In the genomic region with DNA sequence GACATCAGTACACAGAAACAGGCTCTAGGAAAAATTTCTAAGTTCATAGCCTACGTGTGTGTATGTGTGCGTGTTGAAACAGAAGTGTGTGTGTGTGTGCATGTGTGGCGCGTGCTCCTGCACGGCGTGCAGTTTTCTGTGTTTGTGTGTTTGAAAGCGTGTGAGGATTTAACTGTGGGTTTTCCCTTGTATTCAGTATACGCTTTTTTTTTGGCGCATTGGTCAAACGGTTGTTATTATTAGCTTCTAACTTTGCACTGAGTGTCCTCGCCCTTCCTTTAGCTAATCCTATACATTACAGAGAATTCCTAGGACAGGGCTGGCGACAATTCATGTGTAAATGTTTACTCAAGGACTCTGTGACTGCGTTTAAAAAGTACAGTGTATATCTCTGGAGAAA, we compare ENCODE assay signal across 1 cellular context.
TF ChIP-seq lines count a peak whose summit lies in the region.

No MANE protein-coding gene starts in this region.

TF ChIP-seq in HepG2, 621 proteins besides CTCF, POLR2A, EP300 and RAD21 (continued from another document and continues in another):
- TF ChIP-seq ZNF724P (CRISPR knock-in tag; IDR thresholded peaks at IDR 0.05; ENCODE audit: borderline replicate concordance) (no peak), ZNF33B (CRISPR knock-in tag; IDR thresholded peaks at IDR 0.05) (no peak), ATF1 (CRISPR knock-in tag; IDR thresholded peaks at IDR 0.05) (no peak), SAP130 (CRISPR knock-in tag; IDR thresholded peaks at IDR 0.05; ENCODE audit: low read depth) (peak; percentile 70), RFX3 (CRISPR knock-in tag; IDR thresholded peaks at IDR 0.05) (no peak), ZNF589 (CRISPR knock-in tag; conservative IDR thresholded peaks at IDR 0.05) (no peak), ZIK1 (CRISPR knock-in tag; IDR thresholded peaks at IDR 0.05; ENCODE audit: borderline replicate concordance, low read depth) (no peak), NR2F6 (IDR thresholded peaks at IDR 0.05) (0 out of 2 replicates have a peak, but pooled peaks have one; percentile 48), NR2F6 (CRISPR knock-in tag; IDR thresholded peaks at IDR 0.05) (no peak), CHD4 (IDR thresholded peaks at IDR 0.05; ENCODE audit: borderline replicate concordance, low read length) (peak; percentile 53; the same call in 1 of the 2 replicates), MTF1 (CRISPR knock-in tag; IDR thresholded peaks at IDR 0.05) (no peak), ZNF30 (CRISPR knock-in tag; IDR thresholded peaks at IDR 0.05) (no peak), ZNF512B (CRISPR knock-in tag; IDR thresholded peaks at IDR 0.05; ENCODE audit: borderline replicate concordance) (0 out of 2 replicates have a peak, but pooled peaks have one; percentile 47), MEIS2 (CRISPR knock-in tag; IDR thresholded peaks at IDR 0.05) (no peak), IKZF5 (CRISPR knock-in tag; IDR thresholded peaks at IDR 0.05) (no peak), ZNF280D (CRISPR knock-in tag; IDR thresholded peaks at IDR 0.05) (no peak), NRL (CRISPR knock-in tag; IDR thresholded peaks at IDR 0.05; ENCODE audit: borderline replicate concordance) (no peak), MXI1 (IDR thresholded peaks at IDR 0.05; ENCODE audit: borderline replicate concordance, low read depth, low read length) (no peak), ELF3 (CRISPR knock-in tag; IDR thresholded peaks at IDR 0.05) (no peak), DZIP1 (CRISPR knock-in tag; IDR thresholded peaks at IDR 0.05) (no peak), SP2 (CRISPR knock-in tag; IDR thresholded peaks at IDR 0.05) (no peak), SRF (IDR thresholded peaks at IDR 0.05; ENCODE audit: low read depth, low read length) (no peak), HNF4A (CRISPR knock-in tag; IDR thresholded peaks at IDR 0.05) (peak; percentile 50; the same call in 1 of the 2 replicates), TCF7 (IDR thresholded peaks at IDR 0.05; ENCODE audit: low read depth) (no peak), RARA (CRISPR knock-in tag; IDR thresholded peaks at IDR 0.05) (no peak), ZNF546 (CRISPR knock-in tag; conservative IDR thresholded peaks at IDR 0.05) (no peak)
- TF ChIP-seq, protein P1, sequence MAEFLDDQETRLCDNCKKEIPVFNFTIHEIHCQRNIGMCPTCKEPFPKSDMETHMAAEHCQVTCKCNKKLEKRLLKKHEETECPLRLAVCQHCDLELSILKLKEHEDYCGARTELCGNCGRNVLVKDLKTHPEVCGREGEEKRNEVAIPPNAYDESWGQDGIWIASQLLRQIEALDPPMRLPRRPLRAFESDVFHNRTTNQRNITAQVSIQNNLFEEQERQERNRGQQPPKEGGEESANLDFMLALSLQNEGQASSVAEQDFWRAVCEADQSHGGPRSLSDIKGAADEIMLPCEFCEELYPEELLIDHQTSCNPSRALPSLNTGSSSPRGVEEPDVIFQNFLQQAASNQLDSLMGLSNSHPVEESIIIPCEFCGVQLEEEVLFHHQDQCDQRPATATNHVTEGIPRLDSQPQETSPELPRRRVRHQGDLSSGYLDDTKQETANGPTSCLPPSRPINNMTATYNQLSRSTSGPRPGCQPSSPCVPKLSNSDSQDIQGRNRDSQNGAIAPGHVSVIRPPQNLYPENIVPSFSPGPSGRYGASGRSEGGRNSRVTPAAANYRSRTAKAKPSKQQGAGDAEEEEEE (CRISPR knock-in tag; IDR thresholded peaks at IDR 0.05; ENCODE audit: borderline replicate concordance) = no peak
- TF ChIP-seq, protein P2, sequence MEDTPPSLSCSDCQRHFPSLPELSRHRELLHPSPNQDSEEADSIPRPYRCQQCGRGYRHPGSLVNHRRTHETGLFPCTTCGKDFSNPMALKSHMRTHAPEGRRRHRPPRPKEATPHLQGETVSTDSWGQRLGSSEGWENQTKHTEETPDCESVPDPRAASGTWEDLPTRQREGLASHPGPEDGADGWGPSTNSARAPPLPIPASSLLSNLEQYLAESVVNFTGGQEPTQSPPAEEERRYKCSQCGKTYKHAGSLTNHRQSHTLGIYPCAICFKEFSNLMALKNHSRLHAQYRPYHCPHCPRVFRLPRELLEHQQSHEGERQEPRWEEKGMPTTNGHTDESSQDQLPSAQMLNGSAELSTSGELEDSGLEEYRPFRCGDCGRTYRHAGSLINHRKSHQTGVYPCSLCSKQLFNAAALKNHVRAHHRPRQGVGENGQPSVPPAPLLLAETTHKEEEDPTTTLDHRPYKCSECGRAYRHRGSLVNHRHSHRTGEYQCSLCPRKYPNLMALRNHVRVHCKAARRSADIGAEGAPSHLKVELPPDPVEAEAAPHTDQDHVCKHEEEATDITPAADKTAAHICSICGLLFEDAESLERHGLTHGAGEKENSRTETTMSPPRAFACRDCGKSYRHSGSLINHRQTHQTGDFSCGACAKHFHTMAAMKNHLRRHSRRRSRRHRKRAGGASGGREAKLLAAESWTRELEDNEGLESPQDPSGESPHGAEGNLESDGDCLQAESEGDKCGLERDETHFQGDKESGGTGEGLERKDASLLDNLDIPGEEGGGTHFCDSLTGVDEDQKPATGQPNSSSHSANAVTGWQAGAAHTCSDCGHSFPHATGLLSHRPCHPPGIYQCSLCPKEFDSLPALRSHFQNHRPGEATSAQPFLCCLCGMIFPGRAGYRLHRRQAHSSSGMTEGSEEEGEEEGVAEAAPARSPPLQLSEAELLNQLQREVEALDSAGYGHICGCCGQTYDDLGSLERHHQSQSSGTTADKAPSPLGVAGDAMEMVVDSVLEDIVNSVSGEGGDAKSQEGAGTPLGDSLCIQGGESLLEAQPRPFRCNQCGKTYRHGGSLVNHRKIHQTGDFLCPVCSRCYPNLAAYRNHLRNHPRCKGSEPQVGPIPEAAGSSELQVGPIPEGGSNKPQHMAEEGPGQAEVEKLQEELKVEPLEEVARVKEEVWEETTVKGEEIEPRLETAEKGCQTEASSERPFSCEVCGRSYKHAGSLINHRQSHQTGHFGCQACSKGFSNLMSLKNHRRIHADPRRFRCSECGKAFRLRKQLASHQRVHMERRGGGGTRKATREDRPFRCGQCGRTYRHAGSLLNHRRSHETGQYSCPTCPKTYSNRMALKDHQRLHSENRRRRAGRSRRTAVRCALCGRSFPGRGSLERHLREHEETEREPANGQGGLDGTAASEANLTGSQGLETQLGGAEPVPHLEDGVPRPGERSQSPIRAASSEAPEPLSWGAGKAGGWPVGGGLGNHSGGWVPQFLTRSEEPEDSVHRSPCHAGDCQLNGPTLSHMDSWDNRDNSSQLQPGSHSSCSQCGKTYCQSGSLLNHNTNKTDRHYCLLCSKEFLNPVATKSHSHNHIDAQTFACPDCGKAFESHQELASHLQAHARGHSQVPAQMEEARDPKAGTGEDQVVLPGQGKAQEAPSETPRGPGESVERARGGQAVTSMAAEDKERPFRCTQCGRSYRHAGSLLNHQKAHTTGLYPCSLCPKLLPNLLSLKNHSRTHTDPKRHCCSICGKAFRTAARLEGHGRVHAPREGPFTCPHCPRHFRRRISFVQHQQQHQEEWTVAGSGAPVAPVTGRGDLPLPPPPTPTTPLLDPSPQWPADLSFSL (CRISPR knock-in tag; IDR thresholded peaks at IDR 0.05) = peak; percentile 81
- TF ChIP-seq, protein P3, sequence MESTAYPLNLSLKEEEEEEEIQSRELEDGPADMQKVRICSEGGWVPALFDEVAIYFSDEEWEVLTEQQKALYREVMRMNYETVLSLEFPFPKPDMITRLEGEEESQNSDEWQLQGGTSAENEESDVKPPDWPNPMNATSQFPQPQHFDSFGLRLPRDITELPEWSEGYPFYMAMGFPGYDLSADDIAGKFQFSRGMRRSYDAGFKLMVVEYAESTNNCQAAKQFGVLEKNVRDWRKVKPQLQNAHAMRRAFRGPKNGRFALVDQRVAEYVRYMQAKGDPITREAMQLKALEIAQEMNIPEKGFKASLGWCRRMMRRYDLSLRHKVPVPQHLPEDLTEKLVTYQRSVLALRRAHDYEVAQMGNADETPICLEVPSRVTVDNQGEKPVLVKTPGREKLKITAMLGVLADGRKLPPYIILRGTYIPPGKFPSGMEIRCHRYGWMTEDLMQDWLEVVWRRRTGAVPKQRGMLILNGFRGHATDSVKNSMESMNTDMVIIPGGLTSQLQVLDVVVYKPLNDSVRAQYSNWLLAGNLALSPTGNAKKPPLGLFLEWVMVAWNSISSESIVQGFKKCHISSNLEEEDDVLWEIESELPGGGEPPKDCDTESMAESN (CRISPR knock-in tag; conservative IDR thresholded peaks at IDR 0.05) = 0 out of 2 replicates have a peak, but pooled peaks have one; percentile 30
- TF ChIP-seq, protein P4, sequence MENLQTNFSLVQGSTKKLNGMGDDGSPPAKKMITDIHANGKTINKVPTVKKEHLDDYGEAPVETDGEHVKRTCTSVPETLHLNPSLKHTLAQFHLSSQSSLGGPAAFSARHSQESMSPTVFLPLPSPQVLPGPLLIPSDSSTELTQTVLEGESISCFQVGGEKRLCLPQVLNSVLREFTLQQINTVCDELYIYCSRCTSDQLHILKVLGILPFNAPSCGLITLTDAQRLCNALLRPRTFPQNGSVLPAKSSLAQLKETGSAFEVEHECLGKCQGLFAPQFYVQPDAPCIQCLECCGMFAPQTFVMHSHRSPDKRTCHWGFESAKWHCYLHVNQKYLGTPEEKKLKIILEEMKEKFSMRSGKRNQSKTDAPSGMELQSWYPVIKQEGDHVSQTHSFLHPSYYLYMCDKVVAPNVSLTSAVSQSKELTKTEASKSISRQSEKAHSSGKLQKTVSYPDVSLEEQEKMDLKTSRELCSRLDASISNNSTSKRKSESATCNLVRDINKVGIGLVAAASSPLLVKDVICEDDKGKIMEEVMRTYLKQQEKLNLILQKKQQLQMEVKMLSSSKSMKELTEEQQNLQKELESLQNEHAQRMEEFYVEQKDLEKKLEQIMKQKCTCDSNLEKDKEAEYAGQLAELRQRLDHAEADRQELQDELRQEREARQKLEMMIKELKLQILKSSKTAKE (CRISPR knock-in tag; IDR thresholded peaks at IDR 0.05; ENCODE audit: borderline replicate concordance) = no peak
- TF ChIP-seq, protein P5, sequence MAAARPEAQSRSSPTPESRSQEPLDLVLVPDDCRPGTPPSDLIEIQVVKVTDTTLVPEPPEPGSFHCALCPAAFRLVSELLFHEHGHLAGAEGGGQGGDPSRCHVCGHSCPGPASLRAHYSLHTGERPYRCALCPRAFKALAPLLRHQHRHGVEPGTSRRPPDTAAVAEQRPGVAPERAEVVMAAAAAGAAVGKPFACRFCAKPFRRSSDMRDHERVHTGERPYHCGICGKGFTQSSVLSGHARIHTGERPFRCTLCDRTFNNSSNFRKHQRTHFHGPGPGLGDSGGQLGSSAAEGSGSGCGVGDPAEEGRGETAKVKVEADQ (CRISPR knock-in tag; IDR thresholded peaks at IDR 0.05; ENCODE audit: borderline replicate concordance) = no peak
